Comparison of ENCODE assay signal across 18 cellular contexts in genomic region chr18:2871111-2871720, GRCh38.
"Had no signal": no experiment of that assay in that cellular context is flagged by ENCODE, and none has a peak within 500 bp of the region (broad histone marks: within the 10 kb centered on the region; RNA-seq: fewer than 3 reads in every experiment).

No MANE protein-coding gene starts in this region.

- H3K4me1 ChIP-seq: body of pancreas had no signal

- H3K27ac ChIP-seq: body of pancreas, esophagus muscularis mucosa, thoracic aorta, WERI-Rb-1 had no signal

- H3K36me3 ChIP-seq: esophagus muscularis mucosa, thoracic aorta, WERI-Rb-1 had no signal

- H3K4me3 ChIP-seq: body of pancreas, esophagus muscularis mucosa, thoracic aorta had no signal

- DNase-seq: activated CD4-positive, alpha-beta T cell treated with anti-CD3 and anti-CD28 coated beads for 1 hour; activated CD4-positive, alpha-beta T cell treated with anti-CD3 and anti-CD28 coated beads, Interleukin-2, amount 50 U/mL, for 1 hour; activated gamma-delta T cell; activated naive CD4-positive, alpha-beta T cell treated with anti-CD3 and anti-CD28 coated beads, Interleukin-2, amount 50 U/mL, for 16 hours; activated T-cell treated with anti-CD3 and anti-CD28 coated beads, Interleukin-2, amount 50 U/mL, for 72 hours; anterior cingulate cortex; body of pancreas; glutamatergic neuron; hippocampal formation; left ventricle myocardium superior; stimulated activated CD4-positive, alpha-beta T cell treated with anti-CD3 and anti-CD28 coated beads, Interleukin-4, amount 100 ng/mL, for 1 hour; stimulated activated naive CD4-positive, alpha-beta T cell; T-cell; WERI-Rb-1 had no signal

- H3K9me3 ChIP-seq: body of pancreas, esophagus muscularis mucosa, thoracic aorta had no signal

- H3K27ac Mint-ChIP-seq: activated T-cell treated with anti-CD3 and anti-CD28 coated beads, Interleukin-2, amount 50 U/mL, for 72 hours; T-helper 2 cell treated with Interferon-gamma antibody and Interleukin-4, amounts not matched to agents 5 μg/mL and 100 μg/mL, for 36 hours had no signal

- ATAC-seq: activated T-cell treated with anti-CD3 and anti-CD28 coated beads, Interleukin-2, amount 50 U/mL, for 72 hours; body of pancreas; left ventricle myocardium superior; T-cell had no signal

- H3K27me3 ChIP-seq: body of pancreas, esophagus muscularis mucosa had no signal

- H3K9me3 Mint-ChIP-seq: activated T-cell treated with anti-CD3 and anti-CD28 coated beads, Interleukin-2, amount 50 U/mL, for 72 hours; T-cell had no signal

- H3K4me3 Mint-ChIP-seq: activated T-cell treated with anti-CD3 and anti-CD28 coated beads, Interleukin-2, amount 50 U/mL, for 72 hours; nephron; T-cell; T-helper 2 cell treated with Interferon-gamma antibody and Interleukin-4, amounts not matched to agents 5 μg/mL and 100 μg/mL, for 36 hours had no signal
